Comparison of ENCODE assay signal across 19 cellular contexts in genomic region chr10:61028861-61029361, GRCh38.
DNase-seq lines count a peak whose midpoint lies in the region; ATAC-seq and TF ChIP-seq lines count a peak whose summit lies in the region.
"Had no signal": no experiment of that assay in that cellular context is flagged by ENCODE, and none has a peak within 500 bp of the region (broad histone marks: within the 10 kb centered on the region; RNA-seq: fewer than 3 reads in every experiment).

No MANE protein-coding gene starts in this region.

- no peak overlapping the region for H2AFZ ChIP-seq in trophoblast cell (ENCODE audit: insufficient read depth, low read length, poor library complexity)

- H3K14ac ChIP-seq in trophoblast cell (ENCODE audit: low read length): no peak overlapping the region

- H3K9me3 Mint-ChIP-seq in activated T-cell treated with anti-CD3 and anti-CD28 coated beads, Interleukin-2, amount 50 U/mL, for 72 hours: peaks cover 0 to 2% of the 10 kb centered on the region in 2 donors
- H3K9me3 Mint-ChIP-seq: activated naive CD4-positive, alpha-beta T cell treated with anti-CD3 and anti-CD28 coated beads, Interleukin-2, amount 50 U/mL, for 72 hours had no signal

- no peak overlapping the region for H3K4me2 ChIP-seq in trophoblast cell (ENCODE audit: low read length)
- H3K4me2 ChIP-seq: BLaER1 treated with 17β-estradiol and CSF1 and Interleukin-3, amounts not matched to agents 10 nM and 100 nM had no signal

- H3K4ac ChIP-seq in trophoblast cell (ENCODE audit: low read depth, low read length): no peak overlapping the region

- H2BK120ac ChIP-seq in trophoblast cell (ENCODE audit: insufficient read depth, low read length, poor library complexity): no peak overlapping the region

- no peak overlapping the region for H3K27ac Mint-ChIP-seq in activated T-cell treated with anti-CD3 and anti-CD28 coated beads, Interleukin-2, amount 50 U/mL, for 72 hours
- H3K27ac Mint-ChIP-seq: activated naive CD4-positive, alpha-beta T cell treated with anti-CD3 and anti-CD28 coated beads, Interleukin-2, amount 50 U/mL, for 72 hours had no signal

- no peak overlapping the region for H3K18ac ChIP-seq in trophoblast cell (ENCODE audit: low read length)

- no peak overlapping the region for H4K12ac ChIP-seq in trophoblast cell (ENCODE audit: low read depth, low read length)

- H3K27ac ChIP-seq in RWPE2 (ENCODE audit: poor library complexity, severe bottlenecking): no peak overlapping the region
- peak overlapping the region; percentile 60 for H3K27ac ChIP-seq in trophoblast cell (ENCODE audit: low read depth, low read length)
- H3K27ac ChIP-seq: BLaER1 treated with 17β-estradiol and CSF1 and Interleukin-3, amounts not matched to agents 10 nM and 100 nM; ovary had no signal

- H3K27me3 Mint-ChIP-seq in activated T-cell treated with anti-CD3 and anti-CD28 coated beads, Interleukin-2, amount 50 U/mL, for 72 hours (ENCODE audit: low read depth): peaks cover 31% of the 10 kb centered on the region

- no peaks in the 10 kb centered on the region for H3K36me3 ChIP-seq in RWPE2 (ENCODE audit: low read depth)
- no peaks in the 10 kb centered on the region for H3K36me3 ChIP-seq in trophoblast cell (ENCODE audit: control insufficient read depth in 1 of 2, insufficient read depth in 2 of 2, low read length in 2 of 2)
- H3K36me3 ChIP-seq: BLaER1 treated with 17β-estradiol and CSF1 and Interleukin-3, amounts not matched to agents 10 nM and 100 nM; ovary had no signal

- TF ChIP-seq CTCF in RWPE2 (IDR thresholded peaks at IDR 0.05; ENCODE audit: poor library complexity, severe bottlenecking) (no peak), fibroblast of pulmonary artery (IDR thresholded peaks at IDR 0.05; ENCODE audit: low read length, missing control alignments) (no peak)

- H3K9ac ChIP-seq in trophoblast cell (ENCODE audit: low read length): no peak overlapping the region
- H3K9ac ChIP-seq: BLaER1 treated with 17β-estradiol and CSF1 and Interleukin-3, amounts not matched to agents 10 nM and 100 nM had no signal

- H3K79me2 ChIP-seq in trophoblast cell (ENCODE audit: control insufficient read depth, insufficient read depth, low read length, poor library complexity): no peaks in the 10 kb centered on the region

- no peak overlapping the region for H3K4me3 ChIP-seq in RWPE2 (ENCODE audit: severe bottlenecking)
- H3K4me3 ChIP-seq in fibroblast of pulmonary artery (replicated peaks; ENCODE audit: low read depth, low read length): no peak overlapping the region
- H3K4me3 ChIP-seq in trophoblast cell (ENCODE audit: low read depth, low read length): no peak overlapping the region
- H3K4me3 ChIP-seq: BLaER1 treated with 17β-estradiol and CSF1 and Interleukin-3, amounts not matched to agents 10 nM and 100 nM; ovary had no signal

- no peak overlapping the region for H4K8ac ChIP-seq in trophoblast cell (ENCODE audit: low read depth, low read length)

- no peaks in the 10 kb centered on the region for H3K36me3 Mint-ChIP-seq in activated T-cell treated with anti-CD3 and anti-CD28 coated beads, Interleukin-2, amount 50 U/mL, for 72 hours (ENCODE audit: insufficient read depth in 2 of 2)
- H3K36me3 Mint-ChIP-seq: activated naive CD4-positive, alpha-beta T cell treated with anti-CD3 and anti-CD28 coated beads, Interleukin-2, amount 50 U/mL, for 72 hours had no signal

- H3K27me3 ChIP-seq in RWPE2 (ENCODE audit: insufficient read depth, poor library complexity, severe bottlenecking) (no peaks in the 10 kb centered on the region), trophoblast cell (ENCODE audit: insufficient read depth, low read length) (no peaks in the 10 kb centered on the region)
- H3K27me3 ChIP-seq: BLaER1 treated with 17β-estradiol and CSF1 and Interleukin-3, amounts not matched to agents 10 nM and 100 nM; ovary had no signal

- no peaks in the 10 kb centered on the region for H3K4me1 ChIP-seq in RWPE2 (ENCODE audit: insufficient read depth, poor library complexity, severe bottlenecking)
- H3K4me1 ChIP-seq in trophoblast cell (ENCODE audit: control insufficient read depth in 1 of 2, insufficient read depth in 2 of 2, low read length in 2 of 2): peaks cover 6% of the 10 kb centered on the region in 2 experiments
- H3K4me1 ChIP-seq: BLaER1 treated with 17β-estradiol and CSF1 and Interleukin-3, amounts not matched to agents 10 nM and 100 nM had no signal

- no peaks in the 10 kb centered on the region for H3K4me1 Mint-ChIP-seq in activated T-cell treated with anti-CD3 and anti-CD28 coated beads, Interleukin-2, amount 50 U/mL, for 72 hours (ENCODE audit: low read depth)

- WGBS in trophoblast cell (ENCODE audit: extremely low coverage, insufficient coverage, insufficient read length): no CpG with 5 or more reads among the region's 5 CpGs

- no peak overlapping the region for H2AK5ac ChIP-seq in trophoblast cell (ENCODE audit: low read length)

- H3K9me3 ChIP-seq in RWPE2 (ENCODE audit: severe bottlenecking) (no peaks in the 10 kb centered on the region), trophoblast cell (ENCODE audit: insufficient read depth, low read depth, low read length) (no peaks in the 10 kb centered on the region)
- H3K9me3 ChIP-seq: BLaER1 treated with 17β-estradiol and CSF1 and Interleukin-3, amounts not matched to agents 10 nM and 100 nM; ovary had no signal

- no peak overlapping the region for H2BK5ac ChIP-seq in trophoblast cell (ENCODE audit: low read depth, low read length, poor library complexity)

- H3K79me1 ChIP-seq in trophoblast cell (ENCODE audit: low read length): peaks cover 6% of the 10 kb centered on the region

- no peak overlapping the region for H3K4me3 Mint-ChIP-seq in activated T-cell treated with anti-CD3 and anti-CD28 coated beads, Interleukin-2, amount 50 U/mL, for 72 hours

- DNase-seq in GM03348 (ENCODE audit: low spot score) (peak; percentile 44), RWPE2 (ENCODE audit: low spot score) (no peak), fibroblast of pulmonary artery (ENCODE audit: low read depth) (peak; percentile 68), trophoblast cell (peak; percentile 30 to 39), iPS-NIHi11 (ENCODE audit: low spot score) (no peak), occipital lobe (lab: John Stamatoyannopoulos, UW) (no peak)
- DNase-seq in activated T-cell treated with anti-CD3 and anti-CD28 coated beads, Interleukin-2, amount 50 U/mL, for 72 hours: no peak
- DNase-seq: activated CD4-positive, alpha-beta T cell treated with anti-CD3 and anti-CD28 coated beads, Interleukin-2, amount 50 U/mL, for 4 hours; activated T-cell treated with anti-CD3 and anti-CD28 coated beads, Interleukin-2, amount 50 U/mL, for 1 hour; cerebellar nuclear complex; glutamatergic neuron; islet precursor cell; NCI-H1092 treated with DMSO at 0.1 percent for 48 hours; NCI-H526; ovary; small intestine had no signal

- H4K91ac ChIP-seq in trophoblast cell (ENCODE audit: low read depth, low read length): peak overlapping the region; percentile 28

- no peak overlapping the region for H3K23ac ChIP-seq in trophoblast cell (ENCODE audit: low read length)

- ATAC-seq in RWPE2 (ENCODE audit: low read depth) (peak; percentile 44; the same call in 1 of the 3 replicates), GM18517 (IDR thresholded peaks at IDR 0.05; ENCODE audit: unreplicated experiment) (no peak)
- no peak for ATAC-seq in activated T-cell treated with anti-CD3 and anti-CD28 coated beads, Interleukin-2, amount 50 U/mL, for 72 hours (replicated peaks in 1 of 2)
- ATAC-seq: activated naive CD4-positive, alpha-beta T cell treated with anti-CD3 and anti-CD28 coated beads, Interleukin-2, amount 50 U/mL, for 72 hours had no signal

- H2BK12ac ChIP-seq in trophoblast cell (ENCODE audit: low read length): peak overlapping the region; percentile 30

Comparison
In these comparisons a context has a peak if more than half of its experiments do, and no peak if none do; other contexts are left out.
1. DNase-seq: peak in GM03348 (single experiment), fibroblast of pulmonary artery (single experiment) and trophoblast cell (2 of 2); none in RWPE2 (single experiment), iPS-NIHi11 (single experiment), occipital lobe (single experiment) and activated T-cell treated with anti-CD3 and anti-CD28 coated beads, Interleukin-2, amount 50 U/mL, for 72 hours (0 of 2).